In genomic region chr16:57757326-57757786, GRCh38 we compare ENCODE assay signal across 1 cellular context.
TF ChIP-seq lines count a peak whose summit lies in the region.

No MANE protein-coding gene starts in this region.

TF ChIP-seq in HEK293, 187 proteins besides CTCF, POLR2A, EP300 and RAD21 (continued from another document):
- TF ChIP-seq ZNF513 (tag by site-specific recombination; IDR thresholded peaks at IDR 0.05) (no peak), SETDB1 (IDR thresholded peaks at IDR 0.05; ENCODE audit: insufficient read length, low read length) (no peak), ZNF433 (tag by site-specific recombination; IDR thresholded peaks at IDR 0.05; ENCODE audit: low read depth) (no peak), ZBTB7A (tag by site-specific recombination; IDR thresholded peaks at IDR 0.05; ENCODE audit: low read depth) (no peak)
